Comparison of ENCODE assay signal across 12 cellular contexts in the genomic region with DNA sequence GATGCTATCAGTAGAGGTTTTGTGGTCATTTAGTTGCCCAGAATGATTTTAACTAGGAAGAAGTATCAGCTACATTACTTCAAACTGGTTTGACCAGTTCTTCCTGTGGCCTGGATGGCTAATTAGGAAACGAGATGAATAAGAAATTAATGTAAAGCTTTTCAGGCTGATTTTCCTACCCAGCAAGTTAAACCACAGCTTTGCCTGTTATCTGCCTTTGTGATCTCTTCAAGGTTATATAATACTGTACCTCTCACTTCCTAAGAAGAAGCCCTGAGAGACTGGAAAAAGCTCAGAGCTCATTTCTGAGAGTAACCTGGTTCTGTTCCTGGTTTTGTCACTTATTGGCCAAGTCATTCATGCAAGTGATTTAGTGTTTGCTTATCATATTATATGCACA.
DNase-seq lines count a peak whose midpoint lies in the region; ATAC-seq and TF ChIP-seq lines count a peak whose summit lies in the region.
"Had no signal": no experiment of that assay in that cellular context is flagged by ENCODE, and none has a peak within 500 bp of the region (broad histone marks: within the 10 kb centered on the region; RNA-seq: fewer than 3 reads in every experiment).

No MANE protein-coding gene starts in this region.

- H3K9me3 Mint-ChIP-seq in activated CD4-positive, alpha-beta T cell treated with anti-CD3 and anti-CD28 coated beads, Interleukin-2, amount 10 ng/mL, durations not matched to agents 24 days and 14 days: no peaks in the 10 kb centered on the region
- H3K9me3 Mint-ChIP-seq: activated naive CD8-positive, alpha-beta T cell treated with anti-CD3 and anti-CD28 coated beads for 36 hours had no signal

- no peak overlapping the region for H3K4ac ChIP-seq in trophoblast cell (ENCODE audit: low read depth, low read length)

- H3K9ac ChIP-seq in trophoblast cell (ENCODE audit: low read length): no peak overlapping the region

- H4K8ac ChIP-seq in trophoblast cell (ENCODE audit: low read depth, low read length): no peak overlapping the region

- H3K23ac ChIP-seq in trophoblast cell (ENCODE audit: low read length): no peak overlapping the region

- H3K36me3 ChIP-seq in HEK293 (ENCODE audit: control insufficient read depth in 2 of 2, insufficient read depth in 1 of 2, low read length in 2 of 2) (no peaks in the 10 kb centered on the region), trophoblast cell (ENCODE audit: control insufficient read depth in 1 of 2, insufficient read depth in 2 of 2, low read length in 2 of 2) (no peaks in the 10 kb centered on the region)

- no peaks in the 10 kb centered on the region for H3K36me3 Mint-ChIP-seq in activated CD4-positive, alpha-beta T cell treated with anti-CD3 and anti-CD28 coated beads, Interleukin-2, amount 10 ng/mL, durations not matched to agents 24 days and 14 days (ENCODE audit: low read depth)
- H3K36me3 Mint-ChIP-seq: activated naive CD8-positive, alpha-beta T cell treated with anti-CD3 and anti-CD28 coated beads for 36 hours; T-cell had no signal

- no peaks in the 10 kb centered on the region for H3K27me3 Mint-ChIP-seq in activated CD4-positive, alpha-beta T cell treated with anti-CD3 and anti-CD28 coated beads, Interleukin-2, amount 10 ng/mL, durations not matched to agents 24 days and 14 days
- H3K27me3 Mint-ChIP-seq: activated naive CD8-positive, alpha-beta T cell treated with anti-CD3 and anti-CD28 coated beads for 36 hours had no signal

- CTCF ChIA-PET in HEK293 (lab: Yijun Ruan, JAX): interaction anchor here (5.7 kb wide), 1 partner anchor 13 kb away, joined by 36 read pairs; no protein-coding TSS in a partner anchor

- DNase-seq in NCI-H2107 treated with DMSO at 0.1 percent for 48 hours (lab: John Stamatoyannopoulos, UW; ENCODE audit: unreplicated experiment) (peak; percentile 49), epithelial cell of esophagus (ENCODE audit: low read depth) (peak; percentile 87), trophoblast cell (peak; percentile 38 to 84), AG08395 (ENCODE audit: low spot score) (no peak)
- DNase-seq in activated CD4-positive, alpha-beta T cell treated with anti-CD3 and anti-CD28 coated beads, Interleukin-2, amount 10 ng/mL, durations not matched to agents 24 days and 14 days: no peak
- DNase-seq: activated naive CD8-positive, alpha-beta T cell treated with anti-CD3 and anti-CD28 coated beads for 36 hours; C1 segment of cervical spinal cord; NCI-H2227 treated with DMSO at 0.1 percent for 48 hours; T-cell had no signal

- H2AFZ ChIP-seq in trophoblast cell (ENCODE audit: insufficient read depth, low read length, poor library complexity): no peak overlapping the region

- H2BK5ac ChIP-seq in trophoblast cell (ENCODE audit: low read depth, low read length, poor library complexity): no peak overlapping the region

- no peak overlapping the region for H3K18ac ChIP-seq in trophoblast cell (ENCODE audit: low read length)

- POLR2A ChIA-PET in HEK293 (lab: Yijun Ruan, JAX): no interaction called here

- H3K4me2 ChIP-seq in trophoblast cell (ENCODE audit: low read length): no peak overlapping the region

- H2BK120ac ChIP-seq in trophoblast cell (ENCODE audit: insufficient read depth, low read length, poor library complexity): no peak overlapping the region

- WGBS in trophoblast cell (ENCODE audit: extremely low coverage, insufficient coverage, insufficient read length): no CpG with 5 or more reads among the region's 1 CpG

- H3K79me1 ChIP-seq in trophoblast cell (ENCODE audit: low read length): peaks cover 2% of the 10 kb centered on the region

- no peak overlapping the region for H3K4me3 Mint-ChIP-seq in activated CD4-positive, alpha-beta T cell treated with anti-CD3 and anti-CD28 coated beads, Interleukin-2, amount 10 ng/mL, durations not matched to agents 24 days and 14 days
- H3K4me3 Mint-ChIP-seq: activated naive CD8-positive, alpha-beta T cell treated with anti-CD3 and anti-CD28 coated beads for 36 hours; T-cell had no signal

- H3K4me1 ChIP-seq in HEK293 (ENCODE audit: control insufficient read depth, insufficient read depth, low read length) (peaks cover 2% of the 10 kb centered on the region; the same call in 1 of the 2 replicates), trophoblast cell (ENCODE audit: control insufficient read depth in 1 of 2, insufficient read depth in 2 of 2, low read length in 2 of 2) (peaks cover 3 to 6% of the 10 kb centered on the region in 2 experiments)

- H3K9me3 ChIP-seq in HEK293 (ENCODE audit: control insufficient read depth, insufficient read depth, low read depth, low read length) (no peaks in the 10 kb centered on the region), trophoblast cell (ENCODE audit: insufficient read depth, low read depth, low read length) (no peaks in the 10 kb centered on the region)

- intact Hi-C loops in activated CD4-positive, alpha-beta T cell treated with anti-CD3 and anti-CD28 coated beads, Interleukin-2, amount 10 ng/mL, durations not matched to agents 24 days and 14 days (cut with micrococcal nuclease): no loop called here

- H3K27me3 ChIP-seq in trophoblast cell (ENCODE audit: insufficient read depth, low read length): no peaks in the 10 kb centered on the region

- no peak overlapping the region for H3K27ac Mint-ChIP-seq in activated CD4-positive, alpha-beta T cell treated with anti-CD3 and anti-CD28 coated beads, Interleukin-2, amount 10 ng/mL, durations not matched to agents 24 days and 14 days
- H3K27ac Mint-ChIP-seq: activated naive CD8-positive, alpha-beta T cell treated with anti-CD3 and anti-CD28 coated beads for 36 hours; T-cell had no signal

- no peak overlapping the region for H2BK12ac ChIP-seq in trophoblast cell (ENCODE audit: low read length)

- no peak overlapping the region for H3K27ac ChIP-seq in HEK293 (ENCODE audit: extremely low read depth, low read depth, low read length)
- H3K27ac ChIP-seq in trophoblast cell (ENCODE audit: low read depth, low read length): peak overlapping the region; percentile 44

- H3K79me2 ChIP-seq in trophoblast cell (ENCODE audit: control insufficient read depth, insufficient read depth, low read length, poor library complexity): no peaks in the 10 kb centered on the region

- H3K4me1 Mint-ChIP-seq in activated CD4-positive, alpha-beta T cell treated with anti-CD3 and anti-CD28 coated beads, Interleukin-2, amount 10 ng/mL, durations not matched to agents 24 days and 14 days: no peaks in the 10 kb centered on the region
- H3K4me1 Mint-ChIP-seq: activated naive CD8-positive, alpha-beta T cell treated with anti-CD3 and anti-CD28 coated beads for 36 hours; T-cell had no signal

- no peak overlapping the region for H3K14ac ChIP-seq in trophoblast cell (ENCODE audit: low read length)

- no peak overlapping the region for H2AK5ac ChIP-seq in trophoblast cell (ENCODE audit: low read length)

- H3K4me3 ChIP-seq in HEK293 (ENCODE audit: low read depth, low read length): no peak overlapping the region
- H3K4me3 ChIP-seq in epithelial cell of esophagus (ENCODE audit: low read length): no peak overlapping the region
- no peak overlapping the region for H3K4me3 ChIP-seq in trophoblast cell (ENCODE audit: low read depth, low read length)

- no peak for TF ChIP-seq CTCF in HEK293 (tag by site-specific recombination; IDR thresholded peaks at IDR 0.05)
- no peak for TF ChIP-seq CTCF in epithelial cell of esophagus (IDR thresholded peaks at IDR 0.05; ENCODE audit: insufficient read depth, low read depth, low read length, missing control alignments)

- H4K12ac ChIP-seq in trophoblast cell (ENCODE audit: low read depth, low read length): no peak overlapping the region

- H4K91ac ChIP-seq in trophoblast cell (ENCODE audit: low read depth, low read length): no peak overlapping the region

- no peak for ATAC-seq in GM21367 (IDR thresholded peaks at IDR 0.05; ENCODE audit: unreplicated experiment)
- ATAC-seq: Panc1, T-cell had no signal

TF ChIP-seq in HEK293, 187 proteins besides CTCF, POLR2A, EP300 and RAD21:
- TF ChIP-seq ZNF529 (tag by site-specific recombination; IDR thresholded peaks at IDR 0.05; ENCODE audit: insufficient replicate concordance) (no peak), GLI2 (tag by site-specific recombination; IDR thresholded peaks at IDR 0.05; ENCODE audit: borderline replicate concordance, low read depth) (no peak), ZNF623 (tag by site-specific recombination; IDR thresholded peaks at IDR 0.05) (no peak), ZNF626 (tag by site-specific recombination; IDR thresholded peaks at IDR 0.05) (no peak), FEZF1 (tag by site-specific recombination; IDR thresholded peaks at IDR 0.05) (0 out of 2 replicates have a peak, but pooled peaks have one; percentile 9)
TF ChIP-seq in HEK293: peak in this region for 1.

Comparison
In these comparisons a context has a peak if more than half of its experiments do, and no peak if none do; other contexts are left out.
1. DNase-seq: peak in NCI-H2107 treated with DMSO at 0.1 percent for 48 hours (single experiment), epithelial cell of esophagus (single experiment) and trophoblast cell (2 of 2); none in activated CD4-positive, alpha-beta T cell treated with anti-CD3 and anti-CD28 coated beads, Interleukin-2, amount 10 ng/mL, durations not matched to agents 24 days and 14 days (single experiment) and AG08395 (single experiment).